Comparison of ENCODE assay signal across 15 cellular contexts in the genomic region with DNA sequence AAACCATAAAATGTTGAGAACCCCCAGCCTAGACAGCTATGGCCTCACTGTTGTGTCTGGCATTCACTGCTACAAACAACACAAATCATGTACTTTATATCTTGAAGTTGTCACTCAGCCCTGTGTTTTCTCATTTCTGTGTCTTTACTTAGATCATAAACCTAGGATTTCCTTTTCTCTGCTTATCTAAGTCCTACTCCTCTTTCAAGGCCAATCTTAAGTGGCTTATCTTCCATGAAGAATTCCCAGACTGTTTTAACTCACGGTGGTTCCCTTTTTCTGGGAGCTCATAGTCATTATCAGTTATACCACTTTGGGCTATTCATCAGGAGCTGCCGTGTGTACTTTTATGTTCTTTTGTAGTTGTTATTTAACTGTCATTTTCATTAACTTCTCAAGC. TPM values are rescaled to one million over a fixed set of nuclear protein-coding genes. Genes with fewer than 3 reads are reported as not detected.
"Had no signal": no experiment of that assay in that cellular context is flagged by ENCODE, and none has a peak within 500 bp of the region (broad histone marks: within the 10 kb centered on the region; RNA-seq: fewer than 3 reads in every experiment).

No MANE protein-coding gene starts in this region.

- ATAC-seq: effector memory CD8-positive, alpha-beta T cell had no signal

- H3K27me3 ChIP-seq: brain microvascular endothelial cell, left lung, sigmoid colon, thyroid gland had no signal

- H3K4me1 ChIP-seq: left lung, sigmoid colon had no signal

- DNase-seq: activated CD4-positive, alpha-beta T cell treated with anti-CD3 and anti-CD28 coated beads, Interleukin-2, amount 10 ng/mL, durations not matched to agents 24 days and 14 days; activated CD4-positive, CD25-positive, alpha-beta regulatory T cell; activated CD8-positive, alpha-beta memory T cell treated with anti-CD3 and anti-CD28 coated beads, Interleukin-2, amount 50 U/mL, for 48 hours; activated gamma-delta T cell treated with Interleukin-2 at 50 U/mL for 16 hours; activated T-cell treated with anti-CD3 and anti-CD28 coated beads, Interleukin-2, amount 50 U/mL, for 72 hours; brain microvascular endothelial cell; cerebellar nuclear complex; dermis blood vessel endothelial cell; effector memory CD8-positive, alpha-beta T cell; erythroblast; islet precursor cell; left lung; nephron progenitor cell; sigmoid colon; thyroid gland had no signal

- H3K4me3 ChIP-seq: left lung, sigmoid colon, thyroid gland had no signal

- H3K9me3 ChIP-seq: left lung, sigmoid colon, thyroid gland had no signal

- H3K36me3 ChIP-seq: brain microvascular endothelial cell, left lung, sigmoid colon, thyroid gland had no signal

- H3K27ac ChIP-seq: left lung, sigmoid colon, thyroid gland had no signal

RNA-seq across cellular contexts. Expression of a gene that starts 42.1 kb away (rescaled TPM):
- total RNA-seq: activated CD4-positive, alpha-beta T cell treated with anti-CD3 and anti-CD28 coated beads, Interleukin-2, amount 10 ng/mL, durations not matched to agents 24 days and 14 days; activated T-cell treated with anti-CD3 and anti-CD28 coated beads, Interleukin-2, amount 50 U/mL, for 72 hours had no signal
